In the genomic region with DNA sequence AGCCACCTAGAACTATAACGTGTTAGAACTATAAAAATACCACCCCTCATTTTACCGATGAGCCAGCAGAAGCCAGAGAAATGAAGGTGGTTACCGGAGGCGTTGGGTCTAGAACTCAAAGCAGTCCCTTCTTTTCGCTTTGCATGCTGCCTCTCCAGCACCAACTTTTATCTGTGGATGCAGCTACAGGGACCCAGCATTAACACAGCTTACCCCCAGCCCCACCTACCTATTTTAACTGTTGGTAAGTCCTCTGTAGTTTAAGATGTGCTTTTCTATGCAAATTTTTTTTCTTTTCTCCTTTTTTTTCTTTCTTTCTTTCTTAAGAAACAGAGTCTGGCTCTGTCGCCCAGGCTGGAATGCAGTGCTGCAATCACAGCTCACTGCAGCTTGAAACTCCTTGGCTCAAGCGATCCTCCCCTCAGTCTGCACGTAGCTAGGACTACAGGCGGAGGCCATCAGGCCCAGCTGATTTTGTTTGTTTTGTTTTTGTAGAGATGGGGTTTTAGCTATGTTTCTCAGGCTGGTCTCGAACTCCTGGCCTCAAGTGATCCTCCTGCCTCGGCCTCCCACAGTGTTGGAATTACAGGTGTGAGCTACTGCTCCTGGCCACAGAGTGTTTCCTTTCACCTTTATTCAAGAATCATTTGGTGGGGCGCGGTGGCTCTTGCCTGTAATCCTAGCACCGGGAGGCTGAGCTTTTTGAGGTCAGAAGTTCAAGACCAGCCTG, we compare ENCODE assay signal across 7 cellular contexts. TPM values are rescaled to one million over a fixed set of nuclear protein-coding genes. Genes with fewer than 3 reads are reported as not detected.
DNase-seq lines count a peak whose midpoint lies in the region; ATAC-seq, FAIRE-seq and TF ChIP-seq lines count a peak whose summit lies in the region.

No MANE protein-coding gene starts in this region.

- TF ChIP-seq CTCF in GM06990 (IDR thresholded peaks at IDR 0.05; ENCODE audit: insufficient read depth, low read length, poor library complexity, severe bottlenecking) (no peak), smooth muscle cell (IDR thresholded peaks at IDR 0.05; ENCODE audit: borderline replicate concordance, insufficient read depth, poor library complexity, severe bottlenecking) (no peak)

- TF ChIP-seq POLR2A in GM12892 (IDR thresholded peaks at IDR 0.05; ENCODE audit: low read depth, low read length): no peak

- no peaks in the 10 kb centered on the region for H3K9me3 ChIP-seq in HUES6 (ENCODE audit: control insufficient read depth, insufficient read depth, low read depth, low read length)
- H3K9me3 ChIP-seq in smooth muscle cell (replicated peaks; ENCODE audit: low read depth): no peaks in the 10 kb centered on the region

- FAIRE-seq in GM12892 (lab: Jason Lieb, UNC): no peak

- peak overlapping the region; percentile 73 for H3K4me3 ChIP-seq in GM06990 (replicated peaks; ENCODE audit: low read depth, low read length)
- H3K4me3 ChIP-seq in HUES6 (ENCODE audit: low read depth, low read length): peak overlapping the region; percentile 94
- peak overlapping the region; percentile 93 for H3K4me3 ChIP-seq in iPS-11a (ENCODE audit: low read depth, low read length)
- H3K4me3 ChIP-seq in smooth muscle cell: peak overlapping the region; percentile 63

- WGBS in smooth muscle cell (ENCODE audit: low lambda C conversion rate): 34% methylated on average over 14 of the region's 14 CpGs

- H3K79me2 ChIP-seq in smooth muscle cell (ENCODE audit: low read depth): peaks cover 7% of the 10 kb centered on the region

- DNase-seq in GM06990 (ENCODE audit: extremely low read depth, insufficient read length) (no peak), amniotic epithelial cell (ENCODE audit: low read depth) (peak; percentile 73), smooth muscle cell (lab: John Stamatoyannopoulos, UW; ENCODE audit: unreplicated experiment) (no peak), GM12892 (ENCODE audit: insufficient read length) (no peak)

- no peaks in the 10 kb centered on the region for H3K27me3 ChIP-seq in GM06990 (replicated peaks; ENCODE audit: control insufficient read depth, insufficient read depth, low read length)
- H3K27me3 ChIP-seq in HUES6 (ENCODE audit: control insufficient read depth, insufficient read depth, low read length): no peaks in the 10 kb centered on the region
- no peaks in the 10 kb centered on the region for H3K27me3 ChIP-seq in smooth muscle cell (ENCODE audit: low read depth)

- peak overlapping the region; percentile 75 for H3K27ac ChIP-seq in HUES6 (ENCODE audit: low read depth, low read length)
- H3K27ac ChIP-seq in smooth muscle cell (ENCODE audit: low read depth): peak overlapping the region; percentile 72

- peak; percentile 23 for ATAC-seq in GM21529 (IDR thresholded peaks at IDR 0.05; ENCODE audit: unreplicated experiment)

- no peaks in the 10 kb centered on the region for H4K20me1 ChIP-seq in smooth muscle cell (ENCODE audit: low read depth)

- H3K9ac ChIP-seq in HUES6 (ENCODE audit: low read length): peak overlapping the region; percentile 94
- peak overlapping the region; percentile 63 for H3K9ac ChIP-seq in smooth muscle cell (ENCODE audit: low read depth)

- H2AFZ ChIP-seq in smooth muscle cell (ENCODE audit: low read depth): peak overlapping the region; percentile 90

- H3F3A ChIP-seq in smooth muscle cell (ENCODE audit: low read depth): peaks cover 3% of the 10 kb centered on the region

- H3K36me3 ChIP-seq in GM06990 (ENCODE audit: control insufficient read depth, insufficient read depth, low read length) (no peaks in the 10 kb centered on the region), HUES6 (ENCODE audit: control insufficient read depth, insufficient read depth, low read length) (peaks cover 5% of the 10 kb centered on the region; the same call in 1 of the 2 replicates), smooth muscle cell (ENCODE audit: low read depth) (no peaks in the 10 kb centered on the region)

- peak overlapping the region; percentile 82 for H3K4me2 ChIP-seq in smooth muscle cell

- H3K4me1 ChIP-seq in HUES6 (ENCODE audit: control insufficient read depth, insufficient read depth, low read length) (no peaks in the 10 kb centered on the region), smooth muscle cell (ENCODE audit: low read depth) (no peaks in the 10 kb centered on the region)

RNA-seq across cellular contexts. Expression of a gene that starts 6.5 kb away (rescaled TPM):
- total RNA-seq in smooth muscle cell: 17.1 and 25.1 TPM in 2 replicates
- polyA plus RNA-seq in smooth muscle cell: 4.7 and 6.5 TPM in 2 replicates
- polyA plus RNA-seq in GM12892 (2012; ENCODE audit: missing spikeins): 9.7 TPM

RNA-seq across cellular contexts. Expression of a gene that starts 46.7 kb away (rescaled TPM):
- 67.7 and 111 TPM in 2 replicates for total RNA-seq in smooth muscle cell
- 53.8 and 57.8 TPM in 2 replicates for polyA plus RNA-seq in smooth muscle cell
- 81.0 TPM for polyA plus RNA-seq in GM12892 (2012; ENCODE audit: missing spikeins)
